In genomic region chr16:70685061-70685937, GRCh38 we compare ENCODE assay signal across 8 cellular contexts. TPM values are rescaled to one million over a fixed set of nuclear protein-coding genes. Genes with fewer than 3 reads are reported as not detected.
DNase-seq lines count a peak whose midpoint lies in the region; ATAC-seq and TF ChIP-seq lines count a peak whose summit lies in the region.

No MANE protein-coding gene starts in this region.

- H3K36me3 Mint-ChIP-seq in WTC11, result no peaks in the 10 kb centered on the region

- no peaks in the 10 kb centered on the region for H3K9me3 Mint-ChIP-seq in WTC11

- peak; percentile 79 for DNase-seq in DMS 273 (lab: John Stamatoyannopoulos, UW; ENCODE audit: unreplicated experiment)
- DNase-seq in DMS 273 treated with DMSO at 0.1 percent for 48 hours (lab: John Stamatoyannopoulos, UW), result no peak
- DNase-seq in WTC11 (ENCODE audit: low spot score), result no peak
- DNase-seq in left cardiac atrium, result no peak
- no peak for DNase-seq in skeletal muscle cell (ENCODE audit: low read depth)
- no peak for DNase-seq in DMS153 (lab: John Stamatoyannopoulos, UW)

- POLR2A ChIA-PET in WTC11 (lab: Charles Lee), result no interaction called here

- peak overlapping the region; percentile 64 for H3K4me3 Mint-ChIP-seq in WTC11

- H3K4me1 Mint-ChIP-seq in WTC11, result peaks cover 26% of the 10 kb centered on the region

- peak overlapping the region; percentile 83 for H3K4me3 ChIP-seq in skeletal muscle cell (ENCODE audit: low read depth, low read length)

- H3K27me3 Mint-ChIP-seq in WTC11 (ENCODE audit: low read depth), result no peaks in the 10 kb centered on the region

- TF ChIP-seq CTCF in WTC11 (IDR thresholded peaks at IDR 0.05), result no peak

- intact Hi-C loops in left cardiac atrium (cut with DNase I), result loop anchor here (2.0 to 10.0 kb wide), 2 partner anchors 54 to 60 kb away; no protein-coding TSS in a partner anchor

- ATAC-seq in WTC11 (peak; percentile 19), left cardiac atrium (peak; percentile 1 to 3), GM19395 (IDR thresholded peaks at IDR 0.05; ENCODE audit: unreplicated experiment) (no peak), GM19324 (IDR thresholded peaks at IDR 0.05; ENCODE audit: low FRiP score, unreplicated experiment) (no peak)

- H3K27ac Mint-ChIP-seq in WTC11, result no peak overlapping the region

- CTCF ChIA-PET in WTC11 (lab: Charles Lee), result interaction anchor here (0.6 to 9.8 kb wide), 5 partner anchors 10 to 86 kb away, joined by 3 to 142 read pairs (median 6); no protein-coding TSS in a partner anchor

TF ChIP-seq in WTC11, 78 proteins besides CTCF, POLR2A, EP300 and RAD21:
- TF ChIP-seq FOXK1 (CRISPR knock-in tag; IDR thresholded peaks at IDR 0.05) (no peak), OVOL2 (CRISPR knock-in tag; IDR thresholded peaks at IDR 0.05; ENCODE audit: borderline replicate concordance) (no peak), ZNF423 (CRISPR knock-in tag; IDR thresholded peaks at IDR 0.05) (peak; percentile 57), GABPB1 (CRISPR knock-in tag; IDR thresholded peaks at IDR 0.05) (0 out of 2 replicates have a peak, but pooled peaks have one; percentile 20), SMAD4 (CRISPR knock-in tag; IDR thresholded peaks at IDR 0.05) (no peak), PRRX2 (CRISPR knock-in tag; IDR thresholded peaks at IDR 0.05) (no peak), NFYB (CRISPR knock-in tag; conservative IDR thresholded peaks at IDR 0.05; ENCODE audit: low read depth) (no peak)

RNA-seq across cellular contexts. Expression of gene MTSS2, which starts 0.6 kb away (rescaled TPM):
- 28.3 to 34.9 TPM (median 31.2 TPM) in 3 replicates for total RNA-seq in WTC11 (2021)
- 10 to 100 TPM; 50.7 to 51.4 TPM for total RNA-seq in left cardiac atrium

RNA-seq across cellular contexts. Expression of gene IL34, which starts 38.9 kb away (rescaled TPM):
- total RNA-seq in WTC11 (2021), result 6.0 to 8.8 TPM (median 7.5 TPM) in 3 replicates
- 1 to 10 TPM; 1.4 to 4.0 TPM for total RNA-seq in left cardiac atrium

Comparison
In these comparisons a context has a peak if more than half of its experiments do, and no peak if none do; other contexts are left out.
1. ATAC-seq: peak in WTC11 (single experiment) and left cardiac atrium (2 of 2); none in GM19395 (single experiment) and GM19324 (single experiment).